1 cellular context compared by ENCODE assay signal in genomic region chr12:59715434-59715833, GRCh38.
TF ChIP-seq lines count a peak whose summit lies in the region.

No MANE protein-coding gene starts in this region.

TF ChIP-seq in liver, 16 proteins besides CTCF, POLR2A, EP300 and RAD21 (continued from another document):
- TF ChIP-seq NR2F2 (IDR thresholded peaks at IDR 0.05) (peak; percentile 55), FOXA2 (IDR thresholded peaks at IDR 0.05) (peak; percentile 90), YY1 (IDR thresholded peaks at IDR 0.05) (peak; percentile 65), TAF1 (conservative IDR thresholded peaks at IDR 0.05) (no peak)
- TF ChIP-seq, protein P1, sequence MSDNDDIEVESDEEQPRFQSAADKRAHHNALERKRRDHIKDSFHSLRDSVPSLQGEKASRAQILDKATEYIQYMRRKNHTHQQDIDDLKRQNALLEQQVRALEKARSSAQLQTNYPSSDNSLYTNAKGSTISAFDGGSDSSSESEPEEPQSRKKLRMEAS (IDR thresholded peaks at IDR 0.05), result peak; percentile 48
